In the genomic region with DNA sequence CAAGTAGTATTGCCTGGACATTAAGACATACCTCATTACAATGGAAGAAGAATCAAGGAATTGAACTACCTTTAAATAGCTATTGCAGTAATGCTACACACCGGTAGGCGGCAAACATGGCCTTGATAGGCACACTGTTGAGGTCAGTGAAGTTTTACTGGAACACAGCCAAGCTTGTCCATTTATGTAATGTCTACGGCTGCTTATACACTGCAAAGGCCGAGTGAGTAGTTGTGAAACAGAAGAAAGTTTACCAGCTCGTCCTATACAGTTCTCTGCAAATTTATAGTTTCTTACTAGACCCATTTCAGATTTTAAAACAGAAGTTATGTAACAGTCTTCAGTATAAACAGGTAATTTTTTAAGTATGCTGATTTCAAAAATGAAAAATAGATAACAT, we compare ENCODE assay signal across 8 cellular contexts. TPM values are rescaled to one million over a fixed set of nuclear protein-coding genes. Genes with fewer than 3 reads are reported as not detected.
DNase-seq lines count a peak whose midpoint lies in the region; ATAC-seq and TF ChIP-seq lines count a peak whose summit lies in the region.

No MANE protein-coding gene starts in this region.

- ATAC-seq in natural killer cell: peak; percentile 71 to 80 (median 75)
- ATAC-seq in HG03439 (IDR thresholded peaks at IDR 0.05; ENCODE audit: unreplicated experiment): no peak
- no peak for ATAC-seq in GM21381 (IDR thresholded peaks at IDR 0.05; ENCODE audit: unreplicated experiment)

- H3K27ac Mint-ChIP-seq in activated naive CD4-positive, alpha-beta T cell treated with anti-CD3 and anti-CD28 coated beads, Interleukin-2, amount 10 ng/mL, durations not matched to agents 7 days and 5 days: no peak overlapping the region
- peak overlapping the region; percentile 15 to 49 for H3K27ac Mint-ChIP-seq in natural killer cell

- H3K4me1 Mint-ChIP-seq in activated naive CD4-positive, alpha-beta T cell treated with anti-CD3 and anti-CD28 coated beads, Interleukin-2, amount 10 ng/mL, durations not matched to agents 7 days and 5 days: no peaks in the 10 kb centered on the region
- peaks cover 0 to 13% of the 10 kb centered on the region in 2 donors for H3K4me1 Mint-ChIP-seq in natural killer cell

- TF ChIP-seq CTCF in fibroblast of mammary gland (conservative IDR thresholded peaks at IDR 0.05; ENCODE audit: control insufficient read depth, insufficient read depth, low read depth, low read length) (peak; percentile 94), natural killer cell (IDR thresholded peaks at IDR 0.05) (peak; percentile 61)

- CTCF ChIA-PET in activated naive CD4-positive, alpha-beta T cell treated with anti-CD3 and anti-CD28 coated beads, Interleukin-2, amount 10 ng/mL, durations not matched to agents 7 days and 5 days (lab: Charles Lee): interaction anchor here (0.7 to 1.8 kb wide), 6 partner anchors 10 to 86 kb away, joined by 3 to 6 read pairs (median 3); no protein-coding TSS in a partner anchor

- intact Hi-C loops in natural killer cell (cut with micrococcal nuclease): loop anchor here (1.0 kb wide), 1 partner anchor 196 kb away; no protein-coding TSS in a partner anchor

- H3K27me3 Mint-ChIP-seq in activated naive CD4-positive, alpha-beta T cell treated with anti-CD3 and anti-CD28 coated beads, Interleukin-2, amount 10 ng/mL, durations not matched to agents 7 days and 5 days: no peaks in the 10 kb centered on the region
- H3K27me3 Mint-ChIP-seq in natural killer cell (ENCODE audit: low read depth in 2 of 2): no peaks in the 10 kb centered on the region

- H3K9me3 Mint-ChIP-seq in activated naive CD4-positive, alpha-beta T cell treated with anti-CD3 and anti-CD28 coated beads, Interleukin-2, amount 10 ng/mL, durations not matched to agents 7 days and 5 days: no peaks in the 10 kb centered on the region
- no peaks in the 10 kb centered on the region for H3K9me3 Mint-ChIP-seq in natural killer cell

- no peak overlapping the region for H3K4me3 ChIP-seq in fibroblast of mammary gland (ENCODE audit: control insufficient read depth, low read depth, low read length)

- DNase-seq in activated naive CD4-positive, alpha-beta T cell treated with anti-CD3 and anti-CD28 coated beads, Interleukin-2, amount 10 ng/mL, durations not matched to agents 7 days and 5 days: peak; percentile 36
- no peak for DNase-seq in activated naive CD4-positive, alpha-beta T cell treated with Interleukin-2 at 50 U/mL for 16 hours
- DNase-seq in LHCN-M2 (ENCODE audit: low read depth): peak; percentile 92
- peak; percentile 88 for DNase-seq in SW480 (ENCODE audit: low spot score)
- peak; percentile 97 for DNase-seq in fibroblast of mammary gland (ENCODE audit: low read depth)
- no peak for DNase-seq in natural killer cell

- peaks cover 22% of the 10 kb centered on the region for H3K36me3 Mint-ChIP-seq in activated naive CD4-positive, alpha-beta T cell treated with anti-CD3 and anti-CD28 coated beads, Interleukin-2, amount 10 ng/mL, durations not matched to agents 7 days and 5 days
- H3K36me3 Mint-ChIP-seq in natural killer cell: peaks cover 11% of the 10 kb centered on the region

- no peak overlapping the region for H3K4me3 Mint-ChIP-seq in activated naive CD4-positive, alpha-beta T cell treated with anti-CD3 and anti-CD28 coated beads, Interleukin-2, amount 10 ng/mL, durations not matched to agents 7 days and 5 days
- H3K4me3 Mint-ChIP-seq in natural killer cell: no peak overlapping the region

RNA-seq across cellular contexts. Expression of gene PPP4R1, which starts 38.8 kb away (rescaled TPM):
- 107 and 109 TPM in 2 replicates for total RNA-seq in LHCN-M2 (2014; rRNA removed)
- 46.8 TPM for polyA plus RNA-seq in LHCN-M2 (2012)
- 100 to 1,000 TPM in 1 of 3 donors, 10 to 100 TPM in 2; 60.5 to 108 (median 72.6) TPM for total RNA-seq in natural killer cell

Comparison
In these comparisons a context has a peak if more than half of its experiments do, and no peak if none do; other contexts are left out.
1. DNase-seq: peak in activated naive CD4-positive, alpha-beta T cell treated with anti-CD3 and anti-CD28 coated beads, Interleukin-2, amount 10 ng/mL, durations not matched to agents 7 days and 5 days (single experiment), LHCN-M2 (single experiment), SW480 (single experiment) and fibroblast of mammary gland (single experiment); none in activated naive CD4-positive, alpha-beta T cell treated with Interleukin-2 at 50 U/mL for 16 hours (single experiment) and natural killer cell (single experiment).
2. ATAC-seq: peak in natural killer cell (3 of 3); none in HG03439 (single experiment) and GM21381 (single experiment).